1 cellular context compared by ENCODE assay signal in genomic region chr15:74833376-74834107, GRCh38.
TF ChIP-seq lines count a peak whose summit lies in the region.

No MANE protein-coding gene starts in this region.

TF ChIP-seq in IMR-90, 13 proteins besides CTCF, POLR2A, EP300 and RAD21:
- no peak for TF ChIP-seq USF2 (IDR thresholded peaks at IDR 0.05; ENCODE audit: low read depth, low read length)
- TF ChIP-seq MXI1 (IDR thresholded peaks at IDR 0.05; ENCODE audit: borderline replicate concordance, low read depth, low read length): no peak
- TF ChIP-seq RFX5 (IDR thresholded peaks at IDR 0.05; ENCODE audit: low read depth, low read length): no peak
- TF ChIP-seq MAFK (IDR thresholded peaks at IDR 0.05; ENCODE audit: low read depth, low read length): no peak
- TF ChIP-seq CEBPB (IDR thresholded peaks at IDR 0.05; ENCODE audit: low read depth, low read length): no peak
- TF ChIP-seq ELK1 (IDR thresholded peaks at IDR 0.05; ENCODE audit: borderline replicate concordance, low read depth, low read length): no peak
- no peak for TF ChIP-seq BHLHE40 (IDR thresholded peaks at IDR 0.05; ENCODE audit: low read depth, low read length)
- no peak for TF ChIP-seq RCOR1 (IDR thresholded peaks at IDR 0.05; ENCODE audit: insufficient replicate concordance, low read length)
- no peak for TF ChIP-seq NFE2L2 (IDR thresholded peaks at IDR 0.05; ENCODE audit: low read depth, low read length)
- TF ChIP-seq FOS (IDR thresholded peaks at IDR 0.05; ENCODE audit: low read depth, low read length): no peak
- no peak for TF ChIP-seq SMC3 (IDR thresholded peaks at IDR 0.05; ENCODE audit: low read depth, low read length)
- no peak for TF ChIP-seq MAZ (IDR thresholded peaks at IDR 0.05; ENCODE audit: borderline replicate concordance, low read depth, low read length)
- TF ChIP-seq CHD1 (IDR thresholded peaks at IDR 0.05; ENCODE audit: low read depth, low read length): no peak
